Comparison of ENCODE assay signal across 8 cellular contexts in genomic region chr14:54329082-54329695, GRCh38.
DNase-seq lines count a peak whose midpoint lies in the region; ATAC-seq and TF ChIP-seq lines count a peak whose summit lies in the region.

No MANE protein-coding gene starts in this region.

- H3K27ac ChIP-seq in SU-DHL-6 (ENCODE audit: low read depth, low read length) (no peak overlapping the region), trophoblast cell (ENCODE audit: low read depth, low read length) (no peak overlapping the region)

- H3K79me1 ChIP-seq in trophoblast cell (ENCODE audit: low read length) = no peaks in the 10 kb centered on the region

- no peaks in the 10 kb centered on the region for H4K20me1 ChIP-seq in SU-DHL-6 (ENCODE audit: low read depth, low read length)

- H3K9me3 ChIP-seq in SU-DHL-6 (ENCODE audit: insufficient read depth, low read length) = no peaks in the 10 kb centered on the region
- H3K9me3 ChIP-seq in trophoblast cell (ENCODE audit: insufficient read depth, low read depth, low read length) = no peaks in the 10 kb centered on the region

- H4K91ac ChIP-seq in trophoblast cell (ENCODE audit: low read depth, low read length) = no peak overlapping the region

- no peaks in the 10 kb centered on the region for H3K36me3 ChIP-seq in SU-DHL-6 (ENCODE audit: low read length)
- no peaks in the 10 kb centered on the region for H3K36me3 ChIP-seq in trophoblast cell (ENCODE audit: control insufficient read depth in 1 of 2, insufficient read depth in 2 of 2, low read length in 2 of 2)

- TF ChIP-seq CTCF in SU-DHL-6 (IDR thresholded peaks at IDR 0.05; ENCODE audit: insufficient read depth, low read length, poor library complexity, severe bottlenecking) = peak; percentile 44
- TF ChIP-seq CTCF in foreskin fibroblast (IDR thresholded peaks at IDR 0.05; ENCODE audit: low read depth, low read length) = peak; percentile 81

- H3K4me2 ChIP-seq in SU-DHL-6 (ENCODE audit: low read depth, low read length, poor library complexity, severe bottlenecking) (no peak overlapping the region), trophoblast cell (ENCODE audit: low read length) (no peak overlapping the region)

- H3K9ac ChIP-seq in SU-DHL-6 (ENCODE audit: low read length) = no peak overlapping the region
- no peak overlapping the region for H3K9ac ChIP-seq in trophoblast cell (ENCODE audit: low read length)

- no peak overlapping the region for H4K8ac ChIP-seq in trophoblast cell (ENCODE audit: low read depth, low read length)

- no peak overlapping the region for H2BK12ac ChIP-seq in trophoblast cell (ENCODE audit: low read length)

- H2AK5ac ChIP-seq in trophoblast cell (ENCODE audit: low read length) = no peak overlapping the region

- no peak overlapping the region for H3K4ac ChIP-seq in trophoblast cell (ENCODE audit: low read depth, low read length)

- no peak overlapping the region for H3K4me3 ChIP-seq in SU-DHL-6 (ENCODE audit: insufficient read depth, low read length, poor library complexity, severe bottlenecking)
- H3K4me3 ChIP-seq in foreskin fibroblast (ENCODE audit: low read depth in 1 of 2, low read length in 2 of 2) = no peak overlapping the region
- no peak overlapping the region for H3K4me3 ChIP-seq in trophoblast cell (ENCODE audit: low read depth, low read length)

- no peak overlapping the region for H3K23ac ChIP-seq in trophoblast cell (ENCODE audit: low read length)

- DNase-seq in AML-193 (lab: John Stamatoyannopoulos, UW) (peak; percentile 7 to 9), NAMALWA (ENCODE audit: low spot score) (peak; percentile 45), foreskin fibroblast (peak; percentile 64 to 89), trophoblast cell (peak; percentile 29 to 63)

- H3K27me3 ChIP-seq in SU-DHL-6 (ENCODE audit: low read length) = no peaks in the 10 kb centered on the region
- no peaks in the 10 kb centered on the region for H3K27me3 ChIP-seq in trophoblast cell (ENCODE audit: insufficient read depth, low read length)

- no peak overlapping the region for H3K14ac ChIP-seq in trophoblast cell (ENCODE audit: low read length)

- no peak overlapping the region for H2AFZ ChIP-seq in SU-DHL-6 (ENCODE audit: low read depth, low read length, severe bottlenecking)
- no peak overlapping the region for H2AFZ ChIP-seq in trophoblast cell (ENCODE audit: insufficient read depth, low read length, poor library complexity)

- WGBS in trophoblast cell (ENCODE audit: extremely low coverage, insufficient coverage, insufficient read length) = no CpG with 5 or more reads among the region's 11 CpGs

- H2BK5ac ChIP-seq in trophoblast cell (ENCODE audit: low read depth, low read length, poor library complexity) = no peak overlapping the region

- H3F3A ChIP-seq in SU-DHL-6 (ENCODE audit: insufficient read depth) = no peaks in the 10 kb centered on the region

- H4K12ac ChIP-seq in trophoblast cell (ENCODE audit: low read depth, low read length) = no peak overlapping the region

- no peaks in the 10 kb centered on the region for H3K79me2 ChIP-seq in SU-DHL-6 (ENCODE audit: insufficient read depth, low read length)
- no peaks in the 10 kb centered on the region for H3K79me2 ChIP-seq in trophoblast cell (ENCODE audit: control insufficient read depth, insufficient read depth, low read length, poor library complexity)

- H2BK120ac ChIP-seq in trophoblast cell (ENCODE audit: insufficient read depth, low read length, poor library complexity) = no peak overlapping the region

- no peak overlapping the region for H3K18ac ChIP-seq in trophoblast cell (ENCODE audit: low read length)

- H3K4me1 ChIP-seq in trophoblast cell (ENCODE audit: control insufficient read depth in 1 of 2, insufficient read depth in 2 of 2, low read length in 2 of 2) = peaks cover 0 to 2% of the 10 kb centered on the region in 2 experiments

- H3K9me2 ChIP-seq in SU-DHL-6 (replicated peaks; ENCODE audit: insufficient read depth, low read length) = no peaks in the 10 kb centered on the region

- peak; percentile 79 for ATAC-seq in GM18502 (IDR thresholded peaks at IDR 0.05; ENCODE audit: poor library complexity, unreplicated experiment)
- ATAC-seq in HG03439 (IDR thresholded peaks at IDR 0.05; ENCODE audit: unreplicated experiment) = no peak
- no peak for ATAC-seq in HG02588 (IDR thresholded peaks at IDR 0.05; ENCODE audit: unreplicated experiment)

Comparison
In these comparisons a context has a peak if more than half of its experiments do, and no peak if none do; other contexts are left out.
1. DNase-seq: peak in every context shown above with its lines; median percentile 76 in foreskin fibroblast; 46 in trophoblast cell; 45 in NAMALWA; 8 in AML-193.